Comparison of ENCODE assay signal across 2 cellular contexts in genomic region chr5:181168595-181169118, GRCh38.
TF ChIP-seq lines count a peak whose summit lies in the region.

No MANE protein-coding gene starts in this region.

TF ChIP-seq in K562, 482 proteins besides CTCF, POLR2A, EP300 and RAD21:
- TF ChIP-seq ZNF75A (CRISPR knock-in tag; IDR thresholded peaks at IDR 0.05) (no peak), TBP (optimal IDR thresholded peaks at IDR 0.05; ENCODE audit: low read depth, low read length) (peak; percentile 44), ATF1 (CRISPR knock-in tag; IDR thresholded peaks at IDR 0.05) (no peak), ATF1 (tag; IDR thresholded peaks at IDR 0.05) (peak; percentile 52), EGR1 (conservative IDR thresholded peaks at IDR 0.05) (peak; percentile 34), CREM (IDR thresholded peaks at IDR 0.05; ENCODE audit: low read depth) (peak; percentile 63), BHLHE40 (IDR thresholded peaks at IDR 0.05; ENCODE audit: low read length) (peak; percentile 43; the same call in 1 of the 2 replicates), MAFG (tag; conservative IDR thresholded peaks at IDR 0.05) (no peak), PRDM10 (IDR thresholded peaks at IDR 0.05; ENCODE audit: partially characterized antibody) (peak; percentile 94), FOXK2 (conservative IDR thresholded peaks at IDR 0.05 in 1 of 2, IDR thresholded peaks at IDR 0.05 in 1 of 2; ENCODE audit: low read depth in 2 of 2) (peak; percentile 12 to 50; a peak in 2 of 4 replicates), ZNF512 (tag; IDR thresholded peaks at IDR 0.05) (peak; percentile 74), CBX1 (IDR thresholded peaks at IDR 0.05; ENCODE audit: low read depth) (no peak), NFRKB (IDR thresholded peaks at IDR 0.05; ENCODE audit: low read depth) (0 out of 2 replicates have a peak, but pooled peaks have one; percentile 27), USF1 (CRISPR knock-in tag; IDR thresholded peaks at IDR 0.05) (peak; percentile 31; the same call in 1 of the 2 replicates), JUND (IDR thresholded peaks at IDR 0.05; ENCODE audit: borderline replicate concordance, low read depth, low read length) (0 out of 2 replicates have a peak, but pooled peaks have one; percentile 2), JUND (tag; IDR thresholded peaks at IDR 0.05; ENCODE audit: borderline replicate concordance, low read depth, low read length) (no peak), MNT (conservative IDR thresholded peaks at IDR 0.05) (0 out of 4 replicates have a peak, but pooled peaks of 1 of the 2 experiments have one; percentile 9), ZNF277 (CRISPR knock-in tag; IDR thresholded peaks at IDR 0.05; ENCODE audit: borderline replicate concordance) (no peak), CSDE1 (IDR thresholded peaks at IDR 0.05) (no peak), ATF7 (IDR thresholded peaks at IDR 0.05) (peak; percentile 79; the same call in 1 of the 2 replicates)

TF ChIP-seq in neural cell, 6 proteins besides CTCF, POLR2A, EP300 and RAD21:
- TF ChIP-seq REST (IDR thresholded peaks at IDR 0.05; ENCODE audit: borderline replicate concordance) = no peak
- no peak for TF ChIP-seq TAF1 (IDR thresholded peaks at IDR 0.05; ENCODE audit: low read depth)
- TF ChIP-seq POLR2AphosphoS5 (IDR thresholded peaks at IDR 0.05) = no peak
- no peak for TF ChIP-seq MXI1 (conservative IDR thresholded peaks at IDR 0.05; ENCODE audit: poor library complexity, severe bottlenecking)
- no peak for TF ChIP-seq EZH2 (IDR thresholded peaks at IDR 0.05; ENCODE audit: borderline replicate concordance, insufficient read depth, low read length, poor library complexity, severe bottlenecking)
- TF ChIP-seq SMC3 (conservative IDR thresholded peaks at IDR 0.05; ENCODE audit: poor library complexity) = no peak
TF ChIP-seq in neural cell: peak in this region for 0.
